In genomic region chr13:96810104-96810503, GRCh38 we compare ENCODE assay signal across 21 cellular contexts.
"Had no signal": no experiment of that assay in that cellular context is flagged by ENCODE, and none has a peak within 500 bp of the region (broad histone marks: within the 10 kb centered on the region; RNA-seq: fewer than 3 reads in every experiment).

No MANE protein-coding gene starts in this region.

- H3K4me3 ChIP-seq: dorsolateral prefrontal cortex, gastroesophageal sphincter, psoas muscle, right lobe of liver, spleen, testis had no signal

- ATAC-seq: esophagus mucosa; gastroesophageal sphincter; naive thymus-derived CD4-positive, alpha-beta T cell; psoas muscle; right lobe of liver; stimulated activated memory B cell treated with anti-CD40 and anti-IgM and Interleukin-4, amounts not matched to agents 10 μg/mL and 1 μg/mL and 100 μg/mL, for 72 hours had no signal

- H3K4me1 ChIP-seq: gastroesophageal sphincter, psoas muscle, right lobe of liver, spleen, testis had no signal

- DNase-seq: cortex of kidney; dorsolateral prefrontal cortex; effector memory CD4-positive, alpha-beta T cell; glutamatergic neuron; kidney; mesendoderm; naive thymus-derived CD4-positive, alpha-beta T cell; nephron progenitor cell; psoas muscle; retina; right lobe of liver; spleen; stimulated activated CD4-positive, alpha-beta T cell treated with anti-CD3 and anti-CD28 coated beads, Interleukin-15, amount 100 ng/mL, for 24 hours; stimulated activated CD4-positive, alpha-beta T cell treated with anti-CD3 and anti-CD28 coated beads, Interleukin-1b, Interleukin-23, amount 100 ng/mL, for 48 hours; stimulated activated CD4-positive, alpha-beta T cell treated with anti-CD3 and anti-CD28 coated beads, Interleukin-4, amount 100 ng/mL, for 24 hours; testis; trophoblast cell had no signal

- FAIRE-seq: endometrium, kidney had no signal

- H3K27ac ChIP-seq: dorsolateral prefrontal cortex, gastroesophageal sphincter, psoas muscle, right lobe of liver, spleen, testis had no signal

- H3K27me3 ChIP-seq: dorsolateral prefrontal cortex, gastroesophageal sphincter, right lobe of liver, spleen, testis had no signal

- H3K9me3 ChIP-seq: psoas muscle, right lobe of liver, testis had no signal

- H3K36me3 ChIP-seq: gastroesophageal sphincter, right lobe of liver, spleen had no signal
